ENCODE assay signal across 11 cellular contexts in the genomic region with DNA sequence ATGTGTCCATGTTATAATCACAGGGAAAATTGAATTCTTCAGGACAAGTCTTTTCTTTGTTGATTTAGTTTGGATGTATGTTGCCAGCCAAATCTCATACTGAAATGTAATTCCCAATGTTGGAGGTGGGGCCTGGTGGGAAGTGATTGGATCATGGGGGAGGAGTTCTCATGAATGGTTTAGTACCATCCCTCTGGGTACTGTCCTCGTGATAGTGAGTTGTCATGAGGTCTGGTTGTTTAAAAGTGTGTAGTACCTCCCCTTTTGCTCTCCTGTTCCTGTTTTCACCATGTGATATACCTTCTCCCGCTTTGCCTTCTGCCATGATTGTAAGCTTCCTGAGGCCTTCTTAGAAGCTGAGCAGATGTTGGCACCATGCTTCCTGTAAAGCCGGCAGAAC.
"Had no signal": no experiment of that assay in that cellular context is flagged by ENCODE, and none has a peak within 500 bp of the region (broad histone marks: within the 10 kb centered on the region; RNA-seq: fewer than 3 reads in every experiment).

No MANE protein-coding gene starts in this region.

- H3K36me3 ChIP-seq: ovary had no signal

- ATAC-seq: activated naive CD8-positive, alpha-beta T cell treated with anti-CD3 and anti-CD28 coated beads, Interleukin-2, amount 50 U/mL, for 24 hours; SK-N-SH treated with all-trans-retinoic acid at 6 μM for 48 hours; stimulated activated effector memory CD8-positive, alpha-beta T cell treated with anti-CD3 and anti-CD28 coated beads, Interleukin-12 subunit alpha, Interleukin-12 subunit beta, amount 100 ng/mL, for 72 hours had no signal

- H3K4me3 ChIP-seq: ovary, smooth muscle cell had no signal

- DNase-seq: activated CD4-positive, alpha-beta T cell treated with anti-CD3 and anti-CD28 coated beads for 4 hours; activated naive CD4-positive, alpha-beta T cell treated with Interleukin-2 at 50 U/mL for 16 hours; activated naive CD8-positive, alpha-beta T cell treated with anti-CD3 and anti-CD28 coated beads, Interleukin-2, amount 50 U/mL, for 24 hours; central memory CD4-positive, alpha-beta T cell; glutamatergic neuron; mesendoderm; ovary; retina had no signal

- H3K9me3 ChIP-seq: ovary had no signal

- H3K27me3 ChIP-seq: ovary had no signal
